13 cellular contexts compared by ENCODE assay signal in the genomic region with DNA sequence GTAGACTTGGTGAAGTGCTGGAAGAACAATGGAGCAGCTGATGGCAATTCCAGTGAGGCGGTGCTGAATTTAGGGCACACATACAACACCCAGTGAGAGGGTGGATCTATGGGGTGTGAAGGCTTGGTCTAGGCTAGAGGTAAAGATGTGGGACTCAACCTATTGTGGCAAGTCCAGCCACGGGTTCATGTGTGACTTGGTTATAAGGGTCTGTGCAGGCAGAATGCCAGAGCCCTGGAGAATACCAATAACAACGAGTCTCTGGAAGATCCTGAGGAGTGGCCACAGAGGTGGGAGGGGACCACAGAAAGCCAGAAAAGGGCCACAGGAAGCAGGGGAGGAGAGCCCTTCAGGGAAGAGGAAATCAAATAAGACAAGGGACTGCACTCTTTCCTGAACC. TPM values are rescaled to one million over a fixed set of nuclear protein-coding genes. Genes with fewer than 3 reads are reported as not detected.
DNase-seq lines count a peak whose midpoint lies in the region; ATAC-seq and TF ChIP-seq lines count a peak whose summit lies in the region.
"Had no signal": no experiment of that assay in that cellular context is flagged by ENCODE, and none has a peak within 500 bp of the region (broad histone marks: within the 10 kb centered on the region; RNA-seq: fewer than 3 reads in every experiment).

No MANE protein-coding gene starts in this region.

- no peak overlapping the region for H3K9ac ChIP-seq in stomach smooth muscle (ENCODE audit: low read length in 2 of 2)

- ATAC-seq in activated naive CD8-positive, alpha-beta T cell treated with anti-CD3 and anti-CD28 coated beads, Interleukin-2, amount 10 ng/mL, durations not matched to agents 7 days and 5 days (ENCODE audit: low read depth), result no peak
- no peak for ATAC-seq in GM19324 (IDR thresholded peaks at IDR 0.05; ENCODE audit: low FRiP score, unreplicated experiment)

- H3K27ac ChIP-seq in HEK293 (ENCODE audit: extremely low read depth, low read depth, low read length) (no peak overlapping the region), stomach smooth muscle (ENCODE audit: low read length) (peak overlapping the region; percentile 18)

- TF ChIP-seq CTCF in HEK293 (tag by site-specific recombination; IDR thresholded peaks at IDR 0.05) (no peak), mesothelial cell of epicardium (IDR thresholded peaks at IDR 0.05; ENCODE audit: unreplicated experiment) (no peak)

- peak overlapping the region; percentile 30 for H3K27ac Mint-ChIP-seq in activated naive CD8-positive, alpha-beta T cell treated with anti-CD3 and anti-CD28 coated beads, Interleukin-2, amount 10 ng/mL, durations not matched to agents 7 days and 5 days
- peak overlapping the region; percentile 39 for H3K27ac Mint-ChIP-seq in mesothelial cell of epicardium
- H3K27ac Mint-ChIP-seq: IgD-negative memory B cell had no signal

- no peaks in the 10 kb centered on the region for H3K27me3 Mint-ChIP-seq in activated naive CD8-positive, alpha-beta T cell treated with anti-CD3 and anti-CD28 coated beads, Interleukin-2, amount 10 ng/mL, durations not matched to agents 7 days and 5 days
- no peaks in the 10 kb centered on the region for H3K27me3 Mint-ChIP-seq in mesothelial cell of epicardium (ENCODE audit: low read depth)
- H3K27me3 Mint-ChIP-seq: activated CD8-positive, alpha-beta memory T cell treated with anti-CD3 and anti-CD28 coated beads, Interleukin-2, amount 10 ng/mL, durations not matched to agents 7 days and 5 days; IgD-negative memory B cell had no signal

- POLR2A ChIA-PET in HEK293 (lab: Yijun Ruan, JAX), result no interaction called here
- POLR2A ChIA-PET in activated naive CD8-positive, alpha-beta T cell treated with anti-CD3 and anti-CD28 coated beads, Interleukin-2, amount 10 ng/mL, durations not matched to agents 7 days and 5 days (lab: Charles Lee), result no interaction called here

- H3K4me1 ChIP-seq in HEK293 (ENCODE audit: control insufficient read depth, insufficient read depth, low read length), result peaks cover 28% of the 10 kb centered on the region
- H3K4me1 ChIP-seq in stomach smooth muscle (ENCODE audit: control insufficient read depth, insufficient read depth, low read length), result peaks cover 61% of the 10 kb centered on the region

- CTCF ChIA-PET in HEK293 (lab: Yijun Ruan, JAX), result no interaction called here

- H3K36me3 ChIP-seq in HEK293 (ENCODE audit: control insufficient read depth in 2 of 2, insufficient read depth in 1 of 2, low read length in 2 of 2) (no peaks in the 10 kb centered on the region), stomach smooth muscle (ENCODE audit: control insufficient read depth in 2 of 2, insufficient read depth in 2 of 2, low read length in 2 of 2) (peaks cover 0 to 2% of the 10 kb centered on the region in 2 donors)
- H3K36me3 ChIP-seq: pancreas had no signal

- no peak for DNase-seq in activated naive CD8-positive, alpha-beta T cell treated with anti-CD3 and anti-CD28 coated beads, Interleukin-2, amount 10 ng/mL, durations not matched to agents 7 days and 5 days
- no peak for DNase-seq in mesothelial cell of epicardium (ENCODE audit: low spot score in 2 of 2, unreplicated experiment in 2 of 2)
- no peak for DNase-seq in stimulated activated CD4-positive, alpha-beta T cell treated with anti-CD3 and anti-CD28 coated beads, Interleukin-4, amount 100 ng/mL, for 1 hour
- no peak for DNase-seq in HT-29 (ENCODE audit: low spot score)
- DNase-seq: activated CD8-positive, alpha-beta memory T cell treated with anti-CD3 and anti-CD28 coated beads, Interleukin-2, amount 10 ng/mL, durations not matched to agents 7 days and 5 days; NCI-H1417 treated with DMSO at 0.1 percent for 48 hours; NCI-H524; SHP77 had no signal

- H3K4me3 Mint-ChIP-seq in activated naive CD8-positive, alpha-beta T cell treated with anti-CD3 and anti-CD28 coated beads, Interleukin-2, amount 10 ng/mL, durations not matched to agents 7 days and 5 days, result no peak overlapping the region
- H3K4me3 Mint-ChIP-seq in mesothelial cell of epicardium, result no peak overlapping the region
- H3K4me3 Mint-ChIP-seq: activated CD8-positive, alpha-beta memory T cell treated with anti-CD3 and anti-CD28 coated beads, Interleukin-2, amount 10 ng/mL, durations not matched to agents 7 days and 5 days; IgD-negative memory B cell had no signal

- H3K27me3 ChIP-seq in stomach smooth muscle (ENCODE audit: control insufficient read depth in 1 of 2, insufficient read depth in 2 of 2, low read length in 2 of 2), result no peaks in the 10 kb centered on the region
- H3K27me3 ChIP-seq: pancreas had no signal

- no peaks in the 10 kb centered on the region for H3K9me3 ChIP-seq in HEK293 (ENCODE audit: control insufficient read depth, insufficient read depth, low read depth, low read length)
- no peaks in the 10 kb centered on the region for H3K9me3 ChIP-seq in stomach smooth muscle (ENCODE audit: control insufficient read depth in 2 of 2, low read length in 2 of 2)
- H3K9me3 ChIP-seq: pancreas had no signal

- no peaks in the 10 kb centered on the region for H3K9me3 Mint-ChIP-seq in activated naive CD8-positive, alpha-beta T cell treated with anti-CD3 and anti-CD28 coated beads, Interleukin-2, amount 10 ng/mL, durations not matched to agents 7 days and 5 days
- H3K9me3 Mint-ChIP-seq in mesothelial cell of epicardium, result no peaks in the 10 kb centered on the region
- H3K9me3 Mint-ChIP-seq: IgD-negative memory B cell had no signal

- H3K4me3 ChIP-seq in HEK293 (ENCODE audit: low read depth, low read length), result no peak overlapping the region
- peak overlapping the region; percentile 10 to 66 for H3K4me3 ChIP-seq in stomach smooth muscle (ENCODE audit: low read length in 2 of 2)
- H3K4me3 ChIP-seq: pancreas had no signal

- peaks cover 30% of the 10 kb centered on the region for H3K4me1 Mint-ChIP-seq in activated naive CD8-positive, alpha-beta T cell treated with anti-CD3 and anti-CD28 coated beads, Interleukin-2, amount 10 ng/mL, durations not matched to agents 7 days and 5 days
- H3K4me1 Mint-ChIP-seq in mesothelial cell of epicardium, result peaks cover 84% of the 10 kb centered on the region

- peaks cover 6% of the 10 kb centered on the region for H3K36me3 Mint-ChIP-seq in activated naive CD8-positive, alpha-beta T cell treated with anti-CD3 and anti-CD28 coated beads, Interleukin-2, amount 10 ng/mL, durations not matched to agents 7 days and 5 days
- peaks cover 6% of the 10 kb centered on the region for H3K36me3 Mint-ChIP-seq in mesothelial cell of epicardium

TF ChIP-seq in HEK293, 187 proteins besides CTCF, POLR2A, EP300 and RAD21:
- TF ChIP-seq ZNF610 (tag by site-specific recombination; IDR thresholded peaks at IDR 0.05; ENCODE audit: borderline replicate concordance), result no peak
- TF ChIP-seq ZNF18 (tag by site-specific recombination; IDR thresholded peaks at IDR 0.05), result no peak
- TF ChIP-seq ZNF341 (tag by site-specific recombination; IDR thresholded peaks at IDR 0.05; ENCODE audit: low read depth), result peak; percentile 55
- TF ChIP-seq KLF16 (tag by site-specific recombination; IDR thresholded peaks at IDR 0.05), result no peak

RNA-seq across cellular contexts. Expression of gene VGLL4, which starts 55.0 kb away (rescaled TPM):
- total RNA-seq in activated naive CD8-positive, alpha-beta T cell treated with anti-CD3 and anti-CD28 coated beads, Interleukin-2, amount 10 ng/mL, durations not matched to agents 7 days and 5 days, result 10 to 100 TPM; 33.5 to 37.8 TPM
- 137 to 140 TPM (median 138 TPM) in 3 replicates for total RNA-seq in mesothelial cell of epicardium
- 25.1 and 28.4 TPM in 2 replicates for total RNA-seq in HT-29 (2014; rRNA removed; shearing (Covaris generic))
